In the genomic region with DNA sequence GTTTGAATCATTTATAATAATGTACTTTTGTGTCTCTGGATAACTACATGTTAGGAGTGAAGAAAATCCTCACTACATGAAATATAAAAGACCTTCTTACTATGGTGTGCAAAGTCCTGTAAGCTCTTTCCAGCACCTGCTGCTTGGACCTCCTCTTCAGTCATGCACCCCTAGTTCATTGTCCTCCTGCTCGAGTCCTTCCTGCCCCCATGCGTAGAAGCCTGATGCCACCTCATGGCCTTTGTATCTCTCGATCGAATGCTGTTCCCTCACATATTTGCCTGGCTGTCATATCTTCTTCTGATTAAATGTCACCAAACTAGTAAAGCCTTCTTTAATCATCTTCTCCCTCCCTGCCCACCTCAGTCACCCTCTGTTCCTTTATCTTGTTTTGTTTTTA, we compare ENCODE assay signal across 1 cellular context.
TF ChIP-seq lines count a peak whose summit lies in the region.

No MANE protein-coding gene starts in this region.

TF ChIP-seq in H1, 55 proteins besides CTCF, POLR2A, EP300 and RAD21:
- TF ChIP-seq ASH2L (IDR thresholded peaks at IDR 0.05; ENCODE audit: low read length) = no peak
TF ChIP-seq in H1: peak in this region for 0.
